ENCODE assay signal across 10 cellular contexts in the genomic region with DNA sequence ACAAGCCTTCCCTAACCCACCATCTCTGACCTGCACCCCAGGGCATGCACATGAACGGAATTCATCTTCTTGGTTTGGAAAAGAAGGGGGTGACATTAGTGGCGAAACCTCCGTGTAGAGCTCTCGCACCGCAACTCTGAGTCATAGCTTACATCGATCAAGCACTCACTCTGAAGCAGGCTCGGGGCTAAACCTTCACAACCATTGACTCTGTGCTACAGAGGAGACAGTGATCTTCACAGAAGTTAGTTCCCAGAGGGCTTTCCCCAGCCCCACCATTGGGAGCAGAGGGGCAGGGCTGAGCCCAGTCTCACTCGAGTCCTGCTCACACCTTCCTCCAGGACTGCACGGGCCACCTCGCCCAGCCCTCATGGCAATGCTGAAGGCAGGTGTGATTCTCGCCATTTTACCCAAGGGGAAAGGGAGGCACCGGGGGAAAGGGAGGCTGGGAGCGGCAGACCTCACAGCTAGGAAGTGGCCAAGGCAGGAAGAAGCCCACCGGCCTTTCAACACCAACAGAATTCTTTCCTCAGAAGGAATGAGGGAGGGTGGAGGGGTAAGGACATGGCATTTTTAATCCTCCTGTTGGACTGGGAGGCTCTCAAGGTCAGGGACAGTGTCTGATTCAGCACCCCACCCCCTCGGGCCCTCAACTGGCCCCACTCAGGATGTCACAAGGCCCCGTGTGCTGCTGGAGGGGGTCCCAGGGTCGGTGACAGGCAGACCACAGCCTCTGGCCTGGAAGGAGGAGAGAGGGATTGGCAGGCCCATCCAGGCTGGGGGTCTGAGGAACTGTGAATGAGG. TPM values are rescaled to one million over a fixed set of nuclear protein-coding genes. Genes with fewer than 3 reads are reported as not detected.
DNase-seq lines count a peak whose midpoint lies in the region; ATAC-seq and TF ChIP-seq lines count a peak whose summit lies in the region.
"Had no signal": no experiment of that assay in that cellular context is flagged by ENCODE, and none has a peak within 500 bp of the region (broad histone marks: within the 10 kb centered on the region; RNA-seq: fewer than 3 reads in every experiment).

No MANE protein-coding gene starts in this region.

- H3K4me1 ChIP-seq in mucosa of stomach (ENCODE audit: control insufficient read depth, insufficient read depth, low read length): peaks cover 13% of the 10 kb centered on the region
- peaks cover 0 to 2% of the 10 kb centered on the region in 2 donors for H3K4me1 ChIP-seq in aorta (ENCODE audit: control insufficient read depth in 1 of 2, insufficient read depth in 2 of 2, low read length in 2 of 2)
- peaks cover 8% of the 10 kb centered on the region; the same call in 1 of the 2 replicates for H3K4me1 ChIP-seq in Caco-2

- H3K27ac ChIP-seq in aorta (ENCODE audit: low read depth in 1 of 2, low read length in 2 of 2): peak overlapping the region; percentile 74 to 88

- no peaks in the 10 kb centered on the region for H3K9me3 Mint-ChIP-seq in natural killer cell treated with Interleukin-12 subunit alpha and Interleukin-12 subunit beta and Interleukin-15 and Interleukin-18, amount 100 ng/mL, for 72 hours
- H3K9me3 Mint-ChIP-seq in natural killer cell (no peaks in the 10 kb centered on the region), chondrocyte (ENCODE audit: low read depth) (no peaks in the 10 kb centered on the region), Caco-2 (ENCODE audit: unreplicated experiment) (no peaks in the 10 kb centered on the region)
- no peaks in the 10 kb centered on the region for H3K9me3 Mint-ChIP-seq in activated CD4-positive, alpha-beta memory T cell treated with anti-CD3 and anti-CD28 coated beads for 36 hours

- POLR2A ChIA-PET in activated CD4-positive, alpha-beta memory T cell treated with anti-CD3 and anti-CD28 coated beads for 36 hours (lab: Charles Lee): no interaction called here
- POLR2A ChIA-PET in Caco-2 (lab: Charles Lee): no interaction called here

- intact Hi-C loops in natural killer cell (cut with micrococcal nuclease) (no loop called here), aorta (cut with DNase I) (no loop called here), Caco-2 (cut with micrococcal nuclease; ENCODE audit: unreplicated experiment) (no loop called here)
- intact Hi-C loops in activated CD4-positive, alpha-beta memory T cell treated with anti-CD3 and anti-CD28 coated beads for 36 hours (cut with micrococcal nuclease): no loop called here

- H3K27me3 Mint-ChIP-seq in natural killer cell treated with Interleukin-12 subunit alpha and Interleukin-12 subunit beta and Interleukin-15 and Interleukin-18, amount 100 ng/mL, for 72 hours: peaks cover 4 to 7% of the 10 kb centered on the region in 2 donors
- peaks cover 3 to 13% of the 10 kb centered on the region in 2 donors for H3K27me3 Mint-ChIP-seq in natural killer cell (ENCODE audit: low read depth in 2 of 2)
- no peaks in the 10 kb centered on the region for H3K27me3 Mint-ChIP-seq in chondrocyte (ENCODE audit: low read depth)
- H3K27me3 Mint-ChIP-seq in activated CD4-positive, alpha-beta memory T cell treated with anti-CD3 and anti-CD28 coated beads for 36 hours: peaks cover 3% of the 10 kb centered on the region
- no peaks in the 10 kb centered on the region for H3K27me3 Mint-ChIP-seq in Caco-2 (ENCODE audit: insufficient read depth, unreplicated experiment)

- no TSS peak for BruUV-seq in Caco-2 (replicated peaks; lab: Mats Ljungman, UMichigan)

- H3K9ac ChIP-seq in mucosa of stomach (ENCODE audit: low read length): peak overlapping the region; percentile 53

- H3K4me1 Mint-ChIP-seq in natural killer cell treated with Interleukin-12 subunit alpha and Interleukin-12 subunit beta and Interleukin-15 and Interleukin-18, amount 100 ng/mL, for 72 hours (ENCODE audit: low read depth in 2 of 2): no peaks in the 10 kb centered on the region
- H3K4me1 Mint-ChIP-seq in natural killer cell (no peaks in the 10 kb centered on the region), chondrocyte (ENCODE audit: low read depth) (peaks cover 64% of the 10 kb centered on the region), Caco-2 (ENCODE audit: low read depth, unreplicated experiment) (peaks cover 7% of the 10 kb centered on the region)
- no peaks in the 10 kb centered on the region for H3K4me1 Mint-ChIP-seq in activated CD4-positive, alpha-beta memory T cell treated with anti-CD3 and anti-CD28 coated beads for 36 hours (ENCODE audit: low read depth)

- peak; percentile 56 for DNase-seq in natural killer cell treated with Interleukin-12 subunit alpha and Interleukin-12 subunit beta and Interleukin-15 and Interleukin-18, amount 100 ng/mL, for 72 hours (ENCODE audit: low spot score)
- DNase-seq in natural killer cell (no peak), chondrocyte (ENCODE audit: low spot score) (no peak), aorta (peak; percentile 23 to 72), Caco-2 (no peak)
- no peak for DNase-seq in activated CD4-positive, alpha-beta memory T cell treated with anti-CD3 and anti-CD28 coated beads for 36 hours
- DNase-seq: effector CD4-positive, alpha-beta T cell had no signal

- 44 to 54% methylated on average over 17 of the region's 17 CpGs for WGBS in aorta, 2 donors

- H3K9me3 ChIP-seq in mucosa of stomach (ENCODE audit: control insufficient read depth, low read length) (no peaks in the 10 kb centered on the region), aorta (ENCODE audit: control insufficient read depth, low read length) (no peaks in the 10 kb centered on the region), Caco-2 (no peaks in the 10 kb centered on the region)

- H3K27ac Mint-ChIP-seq in natural killer cell treated with Interleukin-12 subunit alpha and Interleukin-12 subunit beta and Interleukin-15 and Interleukin-18, amount 100 ng/mL, for 72 hours: no peak overlapping the region
- H3K27ac Mint-ChIP-seq in natural killer cell (no peak overlapping the region), chondrocyte (ENCODE audit: unreplicated experiment) (peak overlapping the region; percentile 98), Caco-2 (ENCODE audit: unreplicated experiment) (no peak overlapping the region)
- no peak overlapping the region for H3K27ac Mint-ChIP-seq in activated CD4-positive, alpha-beta memory T cell treated with anti-CD3 and anti-CD28 coated beads for 36 hours

- H3K36me3 ChIP-seq in mucosa of stomach (ENCODE audit: control insufficient read depth, insufficient read depth, low read length) (no peaks in the 10 kb centered on the region), aorta (ENCODE audit: control insufficient read depth in 1 of 2, insufficient read depth in 2 of 2, low read length in 1 of 2) (peaks cover 0 to 14% of the 10 kb centered on the region in 2 donors), Caco-2 (ENCODE audit: control insufficient read depth, insufficient read depth, low read length) (no peaks in the 10 kb centered on the region)

- ATAC-seq in natural killer cell treated with Interleukin-12 subunit alpha and Interleukin-12 subunit beta and Interleukin-15 and Interleukin-18, amount 100 ng/mL, for 72 hours: peak; percentile 25 to 43
- ATAC-seq in natural killer cell: no peak
- no peak for ATAC-seq in aorta (ENCODE audit: low FRiP score)
- no peak for ATAC-seq in HG03025 (IDR thresholded peaks at IDR 0.05; ENCODE audit: low FRiP score, unreplicated experiment)

- CTCF ChIA-PET in activated CD4-positive, alpha-beta memory T cell treated with anti-CD3 and anti-CD28 coated beads for 36 hours (lab: Charles Lee): interaction anchor here (1.9 kb wide), 1 partner anchor 33 kb away, joined by 5 read pairs; no protein-coding TSS in a partner anchor
- CTCF ChIA-PET in Caco-2 (lab: Charles Lee): interaction anchor here (0.6 kb wide), 1 partner anchor 32 kb away, joined by 3 read pairs; no protein-coding TSS in a partner anchor

- H3K4me3 ChIP-seq in mucosa of stomach (ENCODE audit: low read length): no peak overlapping the region
- H3K4me3 ChIP-seq in aorta (ENCODE audit: low read length in 2 of 2): no peak overlapping the region
- no peak overlapping the region for H3K4me3 ChIP-seq in Caco-2 (ENCODE audit: low read depth, low read length)
- H3K4me3 ChIP-seq: lung had no signal

- TF ChIP-seq CTCF in natural killer cell (IDR thresholded peaks at IDR 0.05) (no peak), chondrocyte (IDR thresholded peaks at IDR 0.05) (no peak), Caco-2 (IDR thresholded peaks at IDR 0.05; ENCODE audit: insufficient read depth in 1 of 2, low read depth in 1 of 2, low read length in 1 of 2, severe bottlenecking in 1 of 2, unreplicated experiment in 1 of 2) (no peak)

- H3K4me3 Mint-ChIP-seq in natural killer cell treated with Interleukin-12 subunit alpha and Interleukin-12 subunit beta and Interleukin-15 and Interleukin-18, amount 100 ng/mL, for 72 hours: no peak overlapping the region
- no peak overlapping the region for H3K4me3 Mint-ChIP-seq in natural killer cell
- peak overlapping the region; percentile 52 for H3K4me3 Mint-ChIP-seq in chondrocyte (ENCODE audit: unreplicated experiment)
- H3K4me3 Mint-ChIP-seq in activated CD4-positive, alpha-beta memory T cell treated with anti-CD3 and anti-CD28 coated beads for 36 hours: no peak overlapping the region
- no peak overlapping the region for H3K4me3 Mint-ChIP-seq in Caco-2 (ENCODE audit: unreplicated experiment)

- H3K27me3 ChIP-seq in mucosa of stomach (ENCODE audit: control insufficient read depth, insufficient read depth, low read length): no peaks in the 10 kb centered on the region
- H3K27me3 ChIP-seq in aorta (ENCODE audit: control insufficient read depth in 1 of 2, insufficient read depth in 2 of 2, low read length in 1 of 2): no peaks in the 10 kb centered on the region
- no peaks in the 10 kb centered on the region for H3K27me3 ChIP-seq in Caco-2 (replicated peaks; ENCODE audit: control insufficient read depth, insufficient read depth, low read length)

- H3K36me3 Mint-ChIP-seq in natural killer cell treated with Interleukin-12 subunit alpha and Interleukin-12 subunit beta and Interleukin-15 and Interleukin-18, amount 100 ng/mL, for 72 hours: no peaks in the 10 kb centered on the region
- no peaks in the 10 kb centered on the region for H3K36me3 Mint-ChIP-seq in natural killer cell
- peaks cover 24% of the 10 kb centered on the region for H3K36me3 Mint-ChIP-seq in chondrocyte (ENCODE audit: low read depth)
- no peaks in the 10 kb centered on the region for H3K36me3 Mint-ChIP-seq in activated CD4-positive, alpha-beta memory T cell treated with anti-CD3 and anti-CD28 coated beads for 36 hours
- no peaks in the 10 kb centered on the region for H3K36me3 Mint-ChIP-seq in Caco-2 (ENCODE audit: insufficient read depth, unreplicated experiment)

RNA-seq across cellular contexts. Expression of a gene that starts 25.9 kb away (rescaled TPM):
- total RNA-seq in natural killer cell treated with Interleukin-12 subunit alpha and Interleukin-12 subunit beta and Interleukin-15 and Interleukin-18, amount 100 ng/mL, for 72 hours: not detected
- total RNA-seq in natural killer cell: not detected
- 1.1 to 4.6 TPM (median 3.4 TPM) in 3 replicates for total RNA-seq in chondrocyte
- total RNA-seq in aorta: 10 to 100 TPM in 1 of 2 donors, 1 to 10 TPM in 1; 2.8 to 18.0 TPM
- 1 to 10 TPM; 7.6 to 9.0 TPM for polyA plus RNA-seq in aorta
- not detected for total RNA-seq in activated CD4-positive, alpha-beta memory T cell treated with anti-CD3 and anti-CD28 coated beads for 36 hours
- total RNA-seq in Caco-2 (2022): not detected in 2 replicates

RNA-seq across cellular contexts. Expression of a gene that starts 47.1 kb away (rescaled TPM):
- total RNA-seq in natural killer cell treated with Interleukin-12 subunit alpha and Interleukin-12 subunit beta and Interleukin-15 and Interleukin-18, amount 100 ng/mL, for 72 hours: 10 to 100 TPM; 13.1 to 31.6 TPM
- total RNA-seq in natural killer cell: 10 to 100 TPM; 16.6 to 18.1 (median 16.8) TPM
- 7.1 to 11.1 TPM (median 7.3 TPM) in 3 replicates for total RNA-seq in chondrocyte
- total RNA-seq in aorta: 1 to 10 TPM; 3.1 to 9.2 TPM
- 1 to 10 TPM; 3.1 to 5.3 TPM for polyA plus RNA-seq in aorta
- total RNA-seq in activated CD4-positive, alpha-beta memory T cell treated with anti-CD3 and anti-CD28 coated beads for 36 hours: 10 to 100 TPM; 21.8 to 24.0 TPM
- total RNA-seq in Caco-2 (2022): 8.7 and 10.4 TPM in 2 replicates

RNA-seq across cellular contexts. Expression of a gene that starts 59.6 kb away (rescaled TPM):
- 10 to 100 TPM; 23.6 to 36.8 TPM for total RNA-seq in natural killer cell treated with Interleukin-12 subunit alpha and Interleukin-12 subunit beta and Interleukin-15 and Interleukin-18, amount 100 ng/mL, for 72 hours
- total RNA-seq in natural killer cell (10 to 100 TPM in 1 of 3 donors, 1 to 10 TPM in 2; 5.6 to 12.9 (median 6.8) TPM), chondrocyte (13.2 to 27.3 TPM (median 25.5 TPM) in 3 replicates), aorta (10 to 100 TPM; 11.4 to 12.9 TPM), Caco-2 (2022) (33.6 and 36.8 TPM in 2 replicates)
- 1 to 10 TPM; 1.6 to 3.7 TPM for polyA plus RNA-seq in aorta
- total RNA-seq in activated CD4-positive, alpha-beta memory T cell treated with anti-CD3 and anti-CD28 coated beads for 36 hours: 10 to 100 TPM; 32.9 to 37.2 TPM

Comparison
In these comparisons a context has a peak if more than half of its experiments do, and no peak if none do; other contexts are left out.
1. ATAC-seq: peak in natural killer cell treated with Interleukin-12 subunit alpha and Interleukin-12 subunit beta and Interleukin-15 and Interleukin-18, amount 100 ng/mL, for 72 hours (2 of 2); none in natural killer cell (0 of 3), aorta (single experiment) and HG03025 (single experiment).
2. DNase-seq: peak in natural killer cell treated with Interleukin-12 subunit alpha and Interleukin-12 subunit beta and Interleukin-15 and Interleukin-18, amount 100 ng/mL, for 72 hours (single experiment) and aorta (2 of 2); none in natural killer cell (single experiment), chondrocyte (single experiment), activated CD4-positive, alpha-beta memory T cell treated with anti-CD3 and anti-CD28 coated beads for 36 hours (single experiment) and Caco-2 (0 of 2).